ENCODE assay signal across 10 cellular contexts in genomic region chr11:62125316-62125715, GRCh38. TPM values are rescaled to one million over a fixed set of nuclear protein-coding genes. Genes with fewer than 3 reads are reported as not detected.
DNase-seq lines count a peak whose midpoint lies in the region; ATAC-seq, FAIRE-seq and TF ChIP-seq lines count a peak whose summit lies in the region.
"Had no signal": no experiment of that assay in that cellular context is flagged by ENCODE, and none has a peak within 500 bp of the region (broad histone marks: within the 10 kb centered on the region; RNA-seq: fewer than 3 reads in every experiment).

No MANE protein-coding gene starts in this region.

- peak overlapping the region; percentile 95 for H3K4me2 ChIP-seq in hepatocyte

- TF ChIP-seq CTCF in AG04449 (IDR thresholded peaks at IDR 0.05; ENCODE audit: insufficient read depth, low read length, missing control alignments) = no peak
- no peak for TF ChIP-seq CTCF in WI38 (IDR thresholded peaks at IDR 0.05; ENCODE audit: low read depth, low read length)
- TF ChIP-seq CTCF in hepatocyte (IDR thresholded peaks at IDR 0.05; ENCODE audit: poor library complexity) = no peak

- H3K9me3 Mint-ChIP-seq in stimulated activated memory B cell treated with anti-CD40 and anti-IgM and Interleukin-4, amounts not matched to agents 10 μg/mL and 1 μg/mL and 100 μg/mL, for 72 hours = no peaks in the 10 kb centered on the region

- peaks cover 12% of the 10 kb centered on the region for H3K36me3 Mint-ChIP-seq in stimulated activated memory B cell treated with anti-CD40 and anti-IgM and Interleukin-4, amounts not matched to agents 10 μg/mL and 1 μg/mL and 100 μg/mL, for 72 hours

- no peak for DNase-seq in AG04449 (ENCODE audit: low read depth, low spot score)
- peak; percentile 26 for DNase-seq in H7
- no peak for DNase-seq in hepatocyte (ENCODE audit: low spot score)
- no peak for DNase-seq in SK-N-DZ (ENCODE audit: low spot score)
- no peak for DNase-seq in GM19239 (ENCODE audit: insufficient read length, low spot score)
- DNase-seq: stomach had no signal

- POLR2A ChIA-PET in AG04449 (lab: Yijun Ruan, JAX) = no interaction called here

- H3K9me3 ChIP-seq in hepatocyte (ENCODE audit: low read depth) = no peaks in the 10 kb centered on the region
- H3K9me3 ChIP-seq: neutrophil, stomach had no signal

- no peaks in the 10 kb centered on the region for H3K9me2 ChIP-seq in hepatocyte (replicated peaks; ENCODE audit: insufficient read depth)

- H2AFZ ChIP-seq in hepatocyte = no peak overlapping the region

- H3K4me3 Mint-ChIP-seq in stimulated activated memory B cell treated with anti-CD40 and anti-IgM and Interleukin-4, amounts not matched to agents 10 μg/mL and 1 μg/mL and 100 μg/mL, for 72 hours = no peak overlapping the region

- H3K36me3 ChIP-seq in H7 (replicated peaks; ENCODE audit: control insufficient read depth, insufficient read depth, low read length) (peaks cover 19% of the 10 kb centered on the region), hepatocyte (replicated peaks; ENCODE audit: insufficient read depth, low read depth) (no peaks in the 10 kb centered on the region)

- CTCF ChIA-PET in AG04449 (lab: Yijun Ruan, JAX) = interaction anchor here (1.1 to 3.5 kb wide), 3 partner anchors 9 to 328 kb away, joined by 3 to 13 read pairs (median 5); no protein-coding TSS in a partner anchor

- FAIRE-seq in GM19239 (lab: Jason Lieb, UNC) = no peak

- H3K27me3 Mint-ChIP-seq in stimulated activated memory B cell treated with anti-CD40 and anti-IgM and Interleukin-4, amounts not matched to agents 10 μg/mL and 1 μg/mL and 100 μg/mL, for 72 hours = peaks cover 9% of the 10 kb centered on the region

- peak overlapping the region; percentile 100 for H3K4me3 ChIP-seq in AG04449 (ENCODE audit: low read depth, low read length)
- H3K4me3 ChIP-seq in H7 (ENCODE audit: insufficient read depth, low read depth, low read length) = no peak overlapping the region
- peak overlapping the region; percentile 79 for H3K4me3 ChIP-seq in WI38 (ENCODE audit: low read depth, low read length)
- peak overlapping the region; percentile 38 for H3K4me3 ChIP-seq in hepatocyte

- no peak overlapping the region for H3K27ac Mint-ChIP-seq in stimulated activated memory B cell treated with anti-CD40 and anti-IgM and Interleukin-4, amounts not matched to agents 10 μg/mL and 1 μg/mL and 100 μg/mL, for 72 hours

- H4K20me1 ChIP-seq in hepatocyte (ENCODE audit: insufficient read depth, poor library complexity, severe bottlenecking) = no peaks in the 10 kb centered on the region

- ATAC-seq in stimulated activated memory B cell treated with anti-CD40 and anti-IgM and Interleukin-4, amounts not matched to agents 10 μg/mL and 1 μg/mL and 100 μg/mL, for 72 hours = no peak
- ATAC-seq in GM19452 (IDR thresholded peaks at IDR 0.05; ENCODE audit: unreplicated experiment) = no peak

- WGBS in hepatocyte (ENCODE audit: low lambda C conversion rate, missing lambda C conversion rate) = 51% methylated on average over 4 of the region's 4 CpGs

- H3K79me2 ChIP-seq in hepatocyte = peaks cover 43% of the 10 kb centered on the region

- H3K27ac ChIP-seq in hepatocyte = no peak overlapping the region
- H3K27ac ChIP-seq: neutrophil had no signal

- H3K4me1 ChIP-seq in hepatocyte (ENCODE audit: insufficient read depth) = peaks cover 9% of the 10 kb centered on the region

- peaks cover 24% of the 10 kb centered on the region for H3K4me1 Mint-ChIP-seq in stimulated activated memory B cell treated with anti-CD40 and anti-IgM and Interleukin-4, amounts not matched to agents 10 μg/mL and 1 μg/mL and 100 μg/mL, for 72 hours

- H3K27me3 ChIP-seq in H7 (ENCODE audit: control insufficient read depth, insufficient read depth, low read length) = no peaks in the 10 kb centered on the region
- H3K27me3 ChIP-seq in hepatocyte = no peaks in the 10 kb centered on the region
- H3K27me3 ChIP-seq: neutrophil, stomach had no signal

RNA-seq across cellular contexts. Expression of gene INCENP, which starts 1.5 kb away (rescaled TPM):
- total RNA-seq in H7 (2014; rRNA removed; shearing (Covaris generic)) = 96.8 and 107 TPM in 2 replicates
- total RNA-seq in hepatocyte = 12.5 and 12.8 TPM in 2 replicates
- 2.2 TPM in 2 replicates for polyA plus RNA-seq in hepatocyte
- polyA plus RNA-seq in SK-N-DZ (2014; cell fraction: cytosol; rRNA removed) = 69.9 and 74.7 TPM in 2 replicates
- polyA plus RNA-seq in SK-N-DZ (2014; cell fraction: nucleus; rRNA removed) = 102 TPM in 2 replicates
